28 cellular contexts compared by ENCODE assay signal in genomic region chr20:61860588-61860987, GRCh38.
"Had no signal": no experiment of that assay in that cellular context is flagged by ENCODE, and none has a peak within 500 bp of the region (broad histone marks: within the 10 kb centered on the region; RNA-seq: fewer than 3 reads in every experiment).

No MANE protein-coding gene starts in this region.

- H3K36me3 Mint-ChIP-seq: activated naive CD8-positive, alpha-beta T cell; brain; WTC11 had no signal

- H3K4me3 Mint-ChIP-seq: activated CD8-positive, alpha-beta T cell treated with anti-CD3 and anti-CD28 coated beads, Interleukin-2, amount 10 ng/mL, durations not matched to agents 7 days and 5 days; activated naive CD8-positive, alpha-beta T cell; activated T-cell treated with anti-CD3 and anti-CD28 coated beads, Interleukin-2, amount 50 U/mL, for 24 hours; activated T-helper 1 cell treated with anti-CD3 and anti-CD28 coated beads, Interleukin-12 subunit alpha, Interleukin-12 subunit beta, Interleukin-2, Interleukin-4 antibody, amounts not matched to agents 30 ng/mL and 10 ng/mL and 1 ng/mL, durations not matched to agents 14 hours and 24 hours and 36 hours; brain; central memory CD8-positive, alpha-beta T cell; T-helper 17 cell; WTC11 had no signal

- FAIRE-seq: astrocyte, RCC 7860 had no signal

- H3K27me3 Mint-ChIP-seq: activated naive CD8-positive, alpha-beta T cell; brain; central memory CD8-positive, alpha-beta T cell; T-helper 17 cell had no signal

- H3K4me1 Mint-ChIP-seq: brain; central memory CD8-positive, alpha-beta T cell; T-helper 17 cell; WTC11 had no signal

- H3K27ac Mint-ChIP-seq: activated CD8-positive, alpha-beta T cell treated with anti-CD3 and anti-CD28 coated beads, Interleukin-2, amount 10 ng/mL, durations not matched to agents 7 days and 5 days; activated naive CD8-positive, alpha-beta T cell; activated T-cell treated with anti-CD3 and anti-CD28 coated beads, Interleukin-2, amount 50 U/mL, for 24 hours; activated T-helper 1 cell treated with anti-CD3 and anti-CD28 coated beads, Interleukin-12 subunit alpha, Interleukin-12 subunit beta, Interleukin-2, Interleukin-4 antibody, amounts not matched to agents 30 ng/mL and 10 ng/mL and 1 ng/mL, durations not matched to agents 14 hours and 24 hours and 36 hours; T-helper 17 cell; WTC11 had no signal

- ATAC-seq: activated CD8-positive, alpha-beta T cell treated with anti-CD3 and anti-CD28 coated beads, Interleukin-2, amount 10 ng/mL, durations not matched to agents 7 days and 5 days; PC-3; T-helper 17 cell; WTC11 had no signal

- DNase-seq: activated CD4-positive, alpha-beta T cell treated with anti-CD3 and anti-CD28 coated beads for 48 hours; activated CD4-positive, alpha-beta T cell treated with anti-CD3 and anti-CD28 coated beads, Interleukin-2, amount 50 U/mL, for 4 hours; activated CD4-positive, CD25-positive, alpha-beta regulatory T cell treated with anti-CD3 and anti-CD28 coated beads, Interleukin-2, amount 50 U/mL, for 72 hours; activated CD8-positive, alpha-beta memory T cell treated with anti-CD3 and anti-CD28 coated beads, Interleukin-2, amount 50 U/mL, for 48 hours; activated CD8-positive, alpha-beta T cell treated with anti-CD3 and anti-CD28 coated beads, Interleukin-2, amount 10 ng/mL, durations not matched to agents 7 days and 5 days; activated effector memory CD4-positive, alpha-beta T cell treated with Interleukin-2 at 50 U/mL for 16 hours; activated naive CD4-positive, alpha-beta T cell; activated T-cell treated with anti-CD3 and anti-CD28 coated beads, Interleukin-2, amount 50 U/mL, for 24 hours; amygdala; MM.1S; NCI-H1105; NCI-H1436; NCI-H1694 treated with DMSO at 0.1 percent for 48 hours; NCI-H2029 treated with DMSO at 0.1 percent for 48 hours; NCI-H345; NCI-H510A treated with DMSO at 0.1 percent for 48 hours; NCI-H69; PC-3; SIG-M5; T-helper 17 cell; T-helper 9 cell had no signal
